In genomic region chr1:22044690-22045420, GRCh38 we compare ENCODE assay signal across 12 cellular contexts. TPM values are rescaled to one million over a fixed set of nuclear protein-coding genes. Genes with fewer than 3 reads are reported as not detected.
A peak's percentile ranks its signal among the peaks of the same experiment; 100 is the strongest.
DNase-seq lines count a peak whose midpoint lies in the region; ATAC-seq and TF ChIP-seq lines count a peak whose summit lies in the region.
"Had no signal": no experiment of that assay in that cellular context is flagged by ENCODE, and none has a peak within 500 bp of the region (broad histone marks: within the 10 kb centered on the region; RNA-seq: fewer than 3 reads in every experiment).

No MANE protein-coding gene starts in this region.

- BruUV-seq in PC-9 (replicated peaks; lab: Mats Ljungman, UMichigan): no TSS peak

- DNase-seq in T-helper 2 cell treated with Interferon-gamma antibody and Interleukin-4, amounts not matched to agents 5 μg/mL and 100 μg/mL, for 36 hours (ENCODE audit: low spot score): no peak
- DNase-seq in T-helper 2 cell: no peak
- peak in 1 of 2 experiments; percentile 63 for DNase-seq in PC-9
- no peak for DNase-seq in epithelial cell of prostate (ENCODE audit: low read depth, low spot score)
- DNase-seq in stimulated activated effector memory CD8-positive, alpha-beta T cell treated with anti-CD3 and anti-CD28 coated beads, Interleukin-12 subunit alpha, Interleukin-12 subunit beta, amount 100 ng/mL, for 72 hours (ENCODE audit: low spot score in 2 of 2): no peak
- no peak for DNase-seq in GM10266 (ENCODE audit: extremely low spot score)
- no peak for DNase-seq in KBM-7
- no peak for DNase-seq in osteocyte (ENCODE audit: extremely low spot score, unreplicated experiment)
- DNase-seq: body of pancreas; islet precursor cell; NCI-H345; stimulated activated CD4-positive, alpha-beta T cell treated with anti-CD3 and anti-CD28 coated beads, Interleukin-12 subunit alpha, Interleukin-12 subunit beta, amount 100 ng/mL, for 4 hours had no signal

- CTCF ChIA-PET in PC-9 (lab: Charles Lee): interaction anchor here (0.7 kb wide), 1 partner anchor 776 kb away, joined by 6 read pairs; no protein-coding TSS in a partner anchor

- no peaks in the 10 kb centered on the region for H3K9me2 ChIP-seq in PC-9 (ENCODE audit: insufficient read depth)

- H3K36me3 ChIP-seq in PC-9 (ENCODE audit: low read depth): no peaks in the 10 kb centered on the region

- H2AFZ ChIP-seq in PC-9: no peak overlapping the region

- H3K27me3 ChIP-seq in PC-9 (ENCODE audit: insufficient read depth, low read depth): no peaks in the 10 kb centered on the region
- H3K27me3 ChIP-seq: body of pancreas had no signal

- peaks cover 6% of the 10 kb centered on the region for H3K9me3 Mint-ChIP-seq in T-helper 2 cell treated with Interferon-gamma antibody and Interleukin-4, amounts not matched to agents 5 μg/mL and 100 μg/mL, for 36 hours
- peaks cover 4% of the 10 kb centered on the region for H3K9me3 Mint-ChIP-seq in stimulated activated effector memory CD8-positive, alpha-beta T cell treated with anti-CD3 and anti-CD28 coated beads, Interleukin-12 subunit alpha, Interleukin-12 subunit beta, amount 100 ng/mL, for 72 hours
- peaks cover 4% of the 10 kb centered on the region for H3K9me3 Mint-ChIP-seq in osteocyte (ENCODE audit: unreplicated experiment)

- H4K20me1 ChIP-seq in PC-9 (ENCODE audit: insufficient read depth): no peaks in the 10 kb centered on the region

- peaks cover 34% of the 10 kb centered on the region for H3F3A ChIP-seq in PC-9 (ENCODE audit: insufficient read depth, low read depth)

- no peaks in the 10 kb centered on the region for H3K27me3 Mint-ChIP-seq in T-helper 2 cell treated with Interferon-gamma antibody and Interleukin-4, amounts not matched to agents 5 μg/mL and 100 μg/mL, for 36 hours (ENCODE audit: low read depth)
- H3K27me3 Mint-ChIP-seq in osteocyte (ENCODE audit: unreplicated experiment): no peaks in the 10 kb centered on the region

- no peak for ATAC-seq in stimulated activated effector memory CD8-positive, alpha-beta T cell treated with anti-CD3 and anti-CD28 coated beads, Interleukin-12 subunit alpha, Interleukin-12 subunit beta, amount 100 ng/mL, for 72 hours
- ATAC-seq: body of pancreas had no signal

- no peaks in the 10 kb centered on the region for H3K9me3 ChIP-seq in PC-9 (ENCODE audit: insufficient read depth, low read depth)
- H3K9me3 ChIP-seq: body of pancreas had no signal

- in situ Hi-C loops in KBM-7 (cut with MboI; ENCODE audit: low pct_unique_long_range_greater_than_20kb, low sequenced_read_pairs): no loop called here

- peak overlapping the region; percentile 13 for H3K27ac Mint-ChIP-seq in T-helper 2 cell treated with Interferon-gamma antibody and Interleukin-4, amounts not matched to agents 5 μg/mL and 100 μg/mL, for 36 hours
- peak overlapping the region; percentile 18 for H3K27ac Mint-ChIP-seq in stimulated activated effector memory CD8-positive, alpha-beta T cell treated with anti-CD3 and anti-CD28 coated beads, Interleukin-12 subunit alpha, Interleukin-12 subunit beta, amount 100 ng/mL, for 72 hours
- H3K27ac Mint-ChIP-seq in osteocyte (ENCODE audit: unreplicated experiment): no peak overlapping the region

- H3K4me2 ChIP-seq in PC-9: peak overlapping the region; percentile 59

- H3K4me3 Mint-ChIP-seq in T-helper 2 cell treated with Interferon-gamma antibody and Interleukin-4, amounts not matched to agents 5 μg/mL and 100 μg/mL, for 36 hours: no peak overlapping the region
- no peak overlapping the region for H3K4me3 Mint-ChIP-seq in stimulated activated effector memory CD8-positive, alpha-beta T cell treated with anti-CD3 and anti-CD28 coated beads, Interleukin-12 subunit alpha, Interleukin-12 subunit beta, amount 100 ng/mL, for 72 hours
- no peak overlapping the region for H3K4me3 Mint-ChIP-seq in osteocyte (ENCODE audit: unreplicated experiment)

- H3K4me3 ChIP-seq in PC-9: no peak overlapping the region
- H3K4me3 ChIP-seq: body of pancreas had no signal

- POLR2A ChIA-PET in PC-9 (lab: Charles Lee; ENCODE audit: unreplicated experiment): interaction anchor here (0.6 to 0.7 kb wide), 3 partner anchors 9 to 61 kb away, joined by 3 read pairs; no protein-coding TSS in a partner anchor

- H3K4me1 ChIP-seq in PC-9 (replicated peaks; ENCODE audit: insufficient read depth): peaks cover 48% of the 10 kb centered on the region

- peaks cover 5% of the 10 kb centered on the region for H3K36me3 Mint-ChIP-seq in T-helper 2 cell treated with Interferon-gamma antibody and Interleukin-4, amounts not matched to agents 5 μg/mL and 100 μg/mL, for 36 hours (ENCODE audit: low read depth)
- H3K36me3 Mint-ChIP-seq in stimulated activated effector memory CD8-positive, alpha-beta T cell treated with anti-CD3 and anti-CD28 coated beads, Interleukin-12 subunit alpha, Interleukin-12 subunit beta, amount 100 ng/mL, for 72 hours: no peaks in the 10 kb centered on the region
- H3K36me3 Mint-ChIP-seq in osteocyte (ENCODE audit: unreplicated experiment): no peaks in the 10 kb centered on the region

- intact Hi-C loops in PC-9 (cut with micrococcal nuclease; ENCODE audit: unreplicated experiment): no loop called here

- TF ChIP-seq CTCF in PC-9 (conservative IDR thresholded peaks at IDR 0.05) (no peak), GM10266 (IDR thresholded peaks at IDR 0.05; ENCODE audit: control insufficient read depth, insufficient read depth, low read depth, missing control alignments) (no peak), osteocyte (IDR thresholded peaks at IDR 0.05) (no peak)

- peak overlapping the region; percentile 60 for H3K27ac ChIP-seq in PC-9
- H3K27ac ChIP-seq in epithelial cell of prostate: peak overlapping the region; percentile 70
- H3K27ac ChIP-seq: body of pancreas had no signal

- no peaks in the 10 kb centered on the region for H3K79me2 ChIP-seq in PC-9 (ENCODE audit: low read depth)

- H3K4me1 Mint-ChIP-seq in T-helper 2 cell treated with Interferon-gamma antibody and Interleukin-4, amounts not matched to agents 5 μg/mL and 100 μg/mL, for 36 hours (ENCODE audit: low read depth): peaks cover 51% of the 10 kb centered on the region
- H3K4me1 Mint-ChIP-seq in stimulated activated effector memory CD8-positive, alpha-beta T cell treated with anti-CD3 and anti-CD28 coated beads, Interleukin-12 subunit alpha, Interleukin-12 subunit beta, amount 100 ng/mL, for 72 hours: peaks cover 63% of the 10 kb centered on the region
- peaks cover 9% of the 10 kb centered on the region for H3K4me1 Mint-ChIP-seq in osteocyte (ENCODE audit: unreplicated experiment)

RNA-seq across cellular contexts. Expression of gene CDC42, which starts 7.7 kb away (rescaled TPM):
- 119 and 183 TPM in 2 replicates for total RNA-seq in PC-9 (2021)
- total RNA-seq in osteocyte: 214 and 216 TPM in 2 replicates

RNA-seq across cellular contexts. Expression of gene CELA3A, which starts 43.4 kb away (rescaled TPM):
- total RNA-seq in PC-9 (2021) (not detected in 2 replicates), osteocyte (not detected in 2 replicates)
